15 cellular contexts compared by ENCODE assay signal in genomic region chr2:236969767-236970655, GRCh38.
DNase-seq lines count a peak whose midpoint lies in the region; ATAC-seq, FAIRE-seq and TF ChIP-seq lines count a peak whose summit lies in the region.
"Had no signal": no experiment of that assay in that cellular context is flagged by ENCODE, and none has a peak within 500 bp of the region (broad histone marks: within the 10 kb centered on the region; RNA-seq: fewer than 3 reads in every experiment).

No MANE protein-coding gene starts in this region.

- peak; percentile 18 for FAIRE-seq in bronchial epithelial cell (lab: Jason Lieb, UNC)
- FAIRE-seq: RCC 7860 had no signal

- intact Hi-C loops in spleen (cut with DNase I; ENCODE audit: low total_unique reads) = no loop called here

- TF ChIP-seq POLR2A in spleen (IDR thresholded peaks at IDR 0.05) = no peak

- no peak overlapping the region for H3K4me3 ChIP-seq in bronchial epithelial cell (ENCODE audit: low read depth, low read length)
- H3K4me3 ChIP-seq in spleen = peak overlapping the region in 1 of 8 donors; percentile 39
- H3K4me3 ChIP-seq: colonic mucosa, thyroid gland had no signal

- no peaks in the 10 kb centered on the region for H3K9me3 ChIP-seq in KOPT-K1 (ENCODE audit: insufficient read depth, low read length, poor library complexity, severe bottlenecking)
- no peaks in the 10 kb centered on the region for H3K9me3 ChIP-seq in spleen
- H3K9me3 ChIP-seq: colonic mucosa, thyroid gland had no signal

- peak overlapping the region; percentile 99 for H3K27ac ChIP-seq in KOPT-K1 (ENCODE audit: low read depth, low read length, poor library complexity, severe bottlenecking)
- peak overlapping the region in 6 of 8 donors; percentile 44 to 92 (median 80) for H3K27ac ChIP-seq in spleen
- H3K27ac ChIP-seq: colonic mucosa had no signal

- peak; percentile 43 for DNase-seq in activated CD4-positive, alpha-beta T cell treated with anti-CD3 and anti-CD28 coated beads, Interleukin-2, amount 50 U/mL, for 1 hour
- peak; percentile 58 for DNase-seq in bronchial epithelial cell (ENCODE audit: low read depth)
- DNase-seq in spleen = no peak
- DNase-seq: colonic mucosa, COR-L47, H9, NCI-H1105, NCI-H446, thyroid gland had no signal

- TF ChIP-seq CTCF in bronchial epithelial cell (IDR thresholded peaks at IDR 0.05; ENCODE audit: insufficient read depth, low read length, severe bottlenecking) = no peak
- TF ChIP-seq CTCF in spleen (IDR thresholded peaks at IDR 0.05 in 8 of 11, conservative IDR thresholded peaks at IDR 0.05 in 3 of 11) = no peak

- ATAC-seq in GM18861 (IDR thresholded peaks at IDR 0.05; ENCODE audit: unreplicated experiment) (no peak), GM18867 (IDR thresholded peaks at IDR 0.05; ENCODE audit: unreplicated experiment) (no peak), GM18498 (IDR thresholded peaks at IDR 0.05; ENCODE audit: unreplicated experiment) (no peak), HG02610 (IDR thresholded peaks at IDR 0.05; ENCODE audit: unreplicated experiment) (no peak)

- WGBS in spleen, 5 donors = 41 to 54% (median 50%) methylated on average over 17 of the region's 17 CpGs

- H3K27me3 ChIP-seq in bronchial epithelial cell (ENCODE audit: control insufficient read depth, insufficient read depth, low read length) = no peaks in the 10 kb centered on the region
- no peaks in the 10 kb centered on the region for H3K27me3 ChIP-seq in spleen (replicated peaks in 1 of 7)
- H3K27me3 ChIP-seq: colonic mucosa, thyroid gland had no signal

- H3K36me3 ChIP-seq in KOPT-K1 (ENCODE audit: insufficient read depth, low read length) (no peaks in the 10 kb centered on the region), bronchial epithelial cell (ENCODE audit: control insufficient read depth, insufficient read depth, low read length) (no peaks in the 10 kb centered on the region), spleen (no peaks in the 10 kb centered on the region)
- H3K36me3 ChIP-seq: colonic mucosa, thyroid gland had no signal

- H3K4me1 ChIP-seq in spleen = peaks cover 0 to 78% (median 41%) of the 10 kb centered on the region in 6 donors
